ENCODE assay signal across 1 cellular context in the genomic region with DNA sequence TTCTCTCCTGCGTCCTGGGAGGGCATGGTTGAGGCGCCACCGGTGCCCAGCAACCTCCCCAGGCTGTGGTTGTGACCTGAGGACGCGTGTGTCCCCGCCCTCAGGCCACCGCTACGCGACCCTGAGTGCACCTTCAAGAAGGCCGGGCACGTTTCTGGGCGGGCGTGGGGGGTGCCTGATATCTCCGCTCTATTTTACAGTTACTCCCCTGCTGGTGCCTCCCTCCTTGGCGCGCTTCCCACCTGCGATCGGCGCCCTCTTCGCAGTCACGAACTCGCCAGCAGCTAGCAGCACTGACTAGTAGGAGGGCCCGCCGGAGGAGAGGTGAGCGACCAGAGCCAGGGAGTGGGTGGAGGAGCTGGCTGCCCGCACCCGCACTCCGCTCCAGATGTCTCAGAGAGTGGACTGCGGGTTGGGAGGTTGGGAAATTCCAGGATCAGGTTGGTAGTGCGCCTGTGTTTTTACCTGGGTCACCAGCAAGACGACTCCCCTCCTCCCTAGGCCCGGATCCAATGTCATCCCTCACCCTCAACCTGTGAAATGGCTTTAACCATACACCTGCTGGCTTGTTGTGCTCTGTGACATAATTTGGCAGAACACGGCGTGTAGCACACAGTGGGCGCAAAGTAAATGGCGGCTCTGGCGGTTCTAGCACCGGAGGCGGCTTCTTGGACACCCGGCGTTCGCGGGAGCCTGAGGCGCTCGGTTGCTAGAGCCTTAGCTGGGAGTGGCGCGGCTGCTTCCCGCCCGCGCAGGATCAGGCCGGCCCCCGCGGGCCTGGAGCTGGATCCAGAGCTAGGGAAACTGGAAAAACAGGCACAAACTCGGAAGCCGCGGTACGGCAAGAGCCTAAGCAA.
TF ChIP-seq lines count a peak whose summit lies in the region.

No MANE protein-coding gene starts in this region.

TF ChIP-seq in IMR-90, 13 proteins besides CTCF, POLR2A, EP300 and RAD21:
- TF ChIP-seq MAZ (IDR thresholded peaks at IDR 0.05; ENCODE audit: borderline replicate concordance, low read depth, low read length) (no peak), MAFK (IDR thresholded peaks at IDR 0.05; ENCODE audit: low read depth, low read length) (no peak), CEBPB (IDR thresholded peaks at IDR 0.05; ENCODE audit: low read depth, low read length) (no peak), RFX5 (IDR thresholded peaks at IDR 0.05; ENCODE audit: low read depth, low read length) (no peak), NFE2L2 (IDR thresholded peaks at IDR 0.05; ENCODE audit: low read depth, low read length) (no peak), MXI1 (IDR thresholded peaks at IDR 0.05; ENCODE audit: borderline replicate concordance, low read depth, low read length) (no peak), FOS (IDR thresholded peaks at IDR 0.05; ENCODE audit: low read depth, low read length) (no peak)
- TF ChIP-seq, protein P1, sequence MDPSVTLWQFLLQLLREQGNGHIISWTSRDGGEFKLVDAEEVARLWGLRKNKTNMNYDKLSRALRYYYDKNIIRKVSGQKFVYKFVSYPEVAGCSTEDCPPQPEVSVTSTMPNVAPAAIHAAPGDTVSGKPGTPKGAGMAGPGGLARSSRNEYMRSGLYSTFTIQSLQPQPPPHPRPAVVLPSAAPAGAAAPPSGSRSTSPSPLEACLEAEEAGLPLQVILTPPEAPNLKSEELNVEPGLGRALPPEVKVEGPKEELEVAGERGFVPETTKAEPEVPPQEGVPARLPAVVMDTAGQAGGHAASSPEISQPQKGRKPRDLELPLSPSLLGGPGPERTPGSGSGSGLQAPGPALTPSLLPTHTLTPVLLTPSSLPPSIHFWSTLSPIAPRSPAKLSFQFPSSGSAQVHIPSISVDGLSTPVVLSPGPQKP (IDR thresholded peaks at IDR 0.05; ENCODE audit: borderline replicate concordance, low read depth, low read length): no peak
